ENCODE assay signal across 16 cellular contexts in genomic region chr17:46928472-46929261, GRCh38. TPM values are rescaled to one million over a fixed set of nuclear protein-coding genes. Genes with fewer than 3 reads are reported as not detected.
A peak's percentile ranks its signal among the peaks of the same experiment; 100 is the strongest.
DNase-seq lines count a peak whose midpoint lies in the region; ATAC-seq and TF ChIP-seq lines count a peak whose summit lies in the region.
"Had no signal": no experiment of that assay in that cellular context is flagged by ENCODE, and none has a peak within 500 bp of the region (broad histone marks: within the 10 kb centered on the region; RNA-seq: fewer than 3 reads in every experiment).

No MANE protein-coding gene starts in this region.

- H3K4ac ChIP-seq in mesenchymal stem cell (ENCODE audit: low read depth in 1 of 2, low read length in 2 of 2) = no peak overlapping the region

- H3K36me3 Mint-ChIP-seq in brain = peaks cover 37% of the 10 kb centered on the region
- peaks cover 52% of the 10 kb centered on the region for H3K36me3 Mint-ChIP-seq in Calu3 (ENCODE audit: insufficient read depth, unreplicated experiment)

- no peak overlapping the region for H2BK5ac ChIP-seq in mesenchymal stem cell (ENCODE audit: low read depth, low read length, poor library complexity, severe bottlenecking)

- H4K8ac ChIP-seq in mesenchymal stem cell (ENCODE audit: low read length) = peak overlapping the region; percentile 23

- no peaks in the 10 kb centered on the region for H3K27me3 ChIP-seq in ACC112 (ENCODE audit: insufficient read depth, low read length)
- H3K27me3 ChIP-seq in mesenchymal stem cell (ENCODE audit: control insufficient read depth in 1 of 2, insufficient read depth in 1 of 2, low read length in 2 of 2) = no peaks in the 10 kb centered on the region
- H3K27me3 ChIP-seq: heart right ventricle, pancreas, sigmoid colon had no signal

- 60% methylated on average over 10 of the region's 10 CpGs for WGBS in mesenchymal stem cell

- peak overlapping the region; percentile 39; the same call in 1 of the 2 replicates for H3K27ac ChIP-seq in ACC112 (ENCODE audit: low read depth, low read length)
- H3K27ac ChIP-seq in HEK293 (ENCODE audit: extremely low read depth, low read depth, low read length) = no peak overlapping the region
- H3K27ac ChIP-seq in mesenchymal stem cell (ENCODE audit: low read length, poor library complexity, severe bottlenecking) = no peak overlapping the region
- H3K27ac ChIP-seq: pancreas, sigmoid colon had no signal

- peaks cover 19% of the 10 kb centered on the region; the same call in 1 of the 2 replicates for H3K36me3 ChIP-seq in ACC112 (ENCODE audit: insufficient read depth, low read length)
- H3K36me3 ChIP-seq in HEK293 (ENCODE audit: control insufficient read depth in 2 of 2, insufficient read depth in 1 of 2, low read length in 2 of 2) = peaks cover 41 to 50% of the 10 kb centered on the region in 2 experiments
- peaks cover 22 to 53% of the 10 kb centered on the region in 2 experiments for H3K36me3 ChIP-seq in mesenchymal stem cell (ENCODE audit: control insufficient read depth in 1 of 2, insufficient read depth in 2 of 2, low read depth in 1 of 2, low read length in 2 of 2)

- H2AK5ac ChIP-seq in mesenchymal stem cell (ENCODE audit: low read length, severe bottlenecking) = no peak overlapping the region

- H3K4me3 Mint-ChIP-seq in brain = peak overlapping the region in 2 of 5 experiments; percentile 16 to 53
- no peak overlapping the region for H3K4me3 Mint-ChIP-seq in Calu3 (ENCODE audit: low read depth, unreplicated experiment)
- H3K4me3 Mint-ChIP-seq: activated CD4-positive, alpha-beta T cell treated with anti-CD3 and anti-CD28 coated beads, Interleukin-2, amount 10 ng/mL, durations not matched to agents 7 days and 5 days had no signal

- H3K4me1 ChIP-seq in ACC112 (ENCODE audit: control insufficient read depth, insufficient read depth, low read length, unreplicated experiment) = peaks cover 34% of the 10 kb centered on the region
- H3K4me1 ChIP-seq in HEK293 (ENCODE audit: control insufficient read depth, insufficient read depth, low read length) = peaks cover 6% of the 10 kb centered on the region
- peaks cover 3% of the 10 kb centered on the region for H3K4me1 ChIP-seq in mesenchymal stem cell (ENCODE audit: control insufficient read depth, insufficient read depth, low read depth, low read length)

- H3K4me3 ChIP-seq in ACC112 (ENCODE audit: low read depth, low read length) (0 out of 2 replicates have a peak overlapping the region, but pooled peaks have one; percentile 23), HEK293 (ENCODE audit: low read depth, low read length) (no peak overlapping the region), mesenchymal stem cell (ENCODE audit: insufficient read depth in 1 of 2, low read depth in 1 of 2, low read length in 2 of 2) (no peak overlapping the region)
- H3K4me3 ChIP-seq: heart right ventricle, pancreas, sigmoid colon had no signal

- peaks cover 24% of the 10 kb centered on the region for H3K79me1 ChIP-seq in mesenchymal stem cell (replicated peaks; ENCODE audit: low read length, poor library complexity, severe bottlenecking)

- H3K27ac Mint-ChIP-seq in brain = peak overlapping the region in 4 of 5 experiments; percentile 2 to 75 (median 28)
- H3K27ac Mint-ChIP-seq in Calu3 (ENCODE audit: unreplicated experiment) = no peak overlapping the region
- H3K27ac Mint-ChIP-seq: activated CD4-positive, alpha-beta T cell treated with anti-CD3 and anti-CD28 coated beads, Interleukin-2, amount 10 ng/mL, durations not matched to agents 7 days and 5 days had no signal

- H2AFZ ChIP-seq in ACC112 (ENCODE audit: low read length, unreplicated experiment) (no peak overlapping the region), mesenchymal stem cell (ENCODE audit: low read depth, low read length) (no peak overlapping the region)

- DNase-seq in mesenchymal stem cell (peak; percentile 71), HuH-7.5 (ENCODE audit: low spot score) (no peak), nucleus accumbens (lab: John Stamatoyannopoulos, UW) (no peak), Calu3 (no peak)
- DNase-seq: activated CD4-positive, alpha-beta T cell treated with anti-CD3 and anti-CD28 coated beads, Interleukin-2, amount 10 ng/mL, durations not matched to agents 7 days and 5 days; heart right ventricle; kidney; NCI-H1092; NCI-H526 treated with DMSO at 0.1 percent for 48 hours; sigmoid colon had no signal

- H3K18ac ChIP-seq in mesenchymal stem cell (ENCODE audit: low read depth in 1 of 2, low read length in 2 of 2) = no peak overlapping the region

- no peak overlapping the region for H3K4me2 ChIP-seq in mesenchymal stem cell (ENCODE audit: low read length, poor library complexity, severe bottlenecking)

- H3K9me3 ChIP-seq in HEK293 (ENCODE audit: control insufficient read depth, insufficient read depth, low read depth, low read length) = no peaks in the 10 kb centered on the region
- no peaks in the 10 kb centered on the region for H3K9me3 ChIP-seq in mesenchymal stem cell (ENCODE audit: control insufficient read depth, low read length)
- H3K9me3 ChIP-seq: heart right ventricle, pancreas, sigmoid colon had no signal

- peaks cover 65% of the 10 kb centered on the region for H3K4me1 Mint-ChIP-seq in brain
- H3K4me1 Mint-ChIP-seq in Calu3 (ENCODE audit: low read depth, unreplicated experiment) = peaks cover 17% of the 10 kb centered on the region

- H3K23ac ChIP-seq in mesenchymal stem cell (ENCODE audit: low read length in 2 of 2) = no peak overlapping the region

- H3K9me3 Mint-ChIP-seq in brain (no peaks in the 10 kb centered on the region), Calu3 (ENCODE audit: low read depth, unreplicated experiment) (no peaks in the 10 kb centered on the region)
- H3K9me3 Mint-ChIP-seq: activated CD4-positive, alpha-beta T cell treated with anti-CD3 and anti-CD28 coated beads, Interleukin-2, amount 10 ng/mL, durations not matched to agents 7 days and 5 days had no signal

- no peak overlapping the region for H2BK12ac ChIP-seq in mesenchymal stem cell (ENCODE audit: low read length in 2 of 2)

- intact Hi-C loops in Calu3 (cut with micrococcal nuclease; ENCODE audit: unreplicated experiment) = no loop called here

- no peak overlapping the region for H2BK120ac ChIP-seq in mesenchymal stem cell (ENCODE audit: low read depth, low read length)

- ATAC-seq in GM18873 (IDR thresholded peaks at IDR 0.05; ENCODE audit: low FRiP score, unreplicated experiment) = no peak
- ATAC-seq: pancreas had no signal

- no peak overlapping the region for H3K14ac ChIP-seq in mesenchymal stem cell (ENCODE audit: low read length in 2 of 2)

- CTCF ChIA-PET in HEK293 (lab: Yijun Ruan, JAX) = interaction anchor here (6.2 kb wide), 1 partner anchor 14 kb away, joined by 54 read pairs; no protein-coding TSS in a partner anchor
- CTCF ChIA-PET in Calu3 (lab: Charles Lee) = no interaction called here

- H2BK15ac ChIP-seq in mesenchymal stem cell (ENCODE audit: low read depth, poor library complexity, severe bottlenecking) = no peak overlapping the region

- POLR2A ChIA-PET in HEK293 (lab: Yijun Ruan, JAX) = no interaction called here

- no TSS peak for BruUV-seq in Calu3 (replicated peaks; lab: Mats Ljungman, UMichigan)

- H4K91ac ChIP-seq in mesenchymal stem cell (ENCODE audit: low read length) = no peak overlapping the region

- peaks cover 67% of the 10 kb centered on the region for H3K79me2 ChIP-seq in ACC112 (ENCODE audit: control insufficient read depth, insufficient read depth, low read length, unreplicated experiment)

- H3K27me3 Mint-ChIP-seq in brain = no peaks in the 10 kb centered on the region
- H3K27me3 Mint-ChIP-seq in Calu3 (ENCODE audit: unreplicated experiment) = no peaks in the 10 kb centered on the region
- H3K27me3 Mint-ChIP-seq: activated CD4-positive, alpha-beta T cell treated with anti-CD3 and anti-CD28 coated beads, Interleukin-2, amount 10 ng/mL, durations not matched to agents 7 days and 5 days had no signal

- TF ChIP-seq CTCF in HEK293 (tag by site-specific recombination; IDR thresholded peaks at IDR 0.05) = no peak
- TF ChIP-seq CTCF in brain (conservative IDR thresholded peaks at IDR 0.05) = no peak
- TF ChIP-seq CTCF in Calu3 (IDR thresholded peaks at IDR 0.05; ENCODE audit: unreplicated experiment) = no peak

- peak overlapping the region; percentile 27 for H3K9ac ChIP-seq in mesenchymal stem cell (ENCODE audit: low read length)

TF ChIP-seq in HEK293, 187 proteins besides CTCF, POLR2A, EP300 and RAD21:
- TF ChIP-seq REPIN1 (tag by site-specific recombination; IDR thresholded peaks at IDR 0.05; ENCODE audit: low read depth) (no peak), ZNF488 (tag by site-specific recombination; IDR thresholded peaks at IDR 0.05) (no peak), ZNF768 (tag by site-specific recombination; IDR thresholded peaks at IDR 0.05) (peak; percentile 47; the same call in 1 of the 2 replicates), ZNF16 (tag by site-specific recombination; IDR thresholded peaks at IDR 0.05; ENCODE audit: low read depth) (no peak), YY2 (tag by site-specific recombination; IDR thresholded peaks at IDR 0.05) (no peak), ZNF239 (tag by site-specific recombination; IDR thresholded peaks at IDR 0.05) (no peak)

RNA-seq across cellular contexts. Expression of gene GOSR2, which starts 5.7 kb away (rescaled TPM):
- polyA plus RNA-seq in brain (ENCODE audit: insufficient read depth, low read depth, low replicate concordance) = 40.1 TPM
- polyA plus RNA-seq in mesenchymal stem cell (2013, experiment 1 of 2) = 37.1 TPM
- polyA plus RNA-seq in mesenchymal stem cell (2013, experiment 2 of 2) = 36.7 TPM
- total RNA-seq in Calu3 (2022) = 90.7 and 91.2 TPM in 2 replicates

RNA-seq across cellular contexts. Expression of gene RPRML, which starts 50.4 kb away (rescaled TPM):
- polyA plus RNA-seq in brain (ENCODE audit: insufficient read depth, low read depth, low replicate concordance) = 3.5 TPM
- polyA plus RNA-seq in mesenchymal stem cell (2013, experiment 1 of 2) = not detected
- not detected for polyA plus RNA-seq in mesenchymal stem cell (2013, experiment 2 of 2)
- not detected in 2 replicates for total RNA-seq in Calu3 (2022)
- total RNA-seq: activated CD4-positive, alpha-beta T cell treated with anti-CD3 and anti-CD28 coated beads, Interleukin-2, amount 10 ng/mL, durations not matched to agents 7 days and 5 days; kidney; mucosa of gallbladder had no signal
